1 cellular context compared by ENCODE assay signal in the genomic region with DNA sequence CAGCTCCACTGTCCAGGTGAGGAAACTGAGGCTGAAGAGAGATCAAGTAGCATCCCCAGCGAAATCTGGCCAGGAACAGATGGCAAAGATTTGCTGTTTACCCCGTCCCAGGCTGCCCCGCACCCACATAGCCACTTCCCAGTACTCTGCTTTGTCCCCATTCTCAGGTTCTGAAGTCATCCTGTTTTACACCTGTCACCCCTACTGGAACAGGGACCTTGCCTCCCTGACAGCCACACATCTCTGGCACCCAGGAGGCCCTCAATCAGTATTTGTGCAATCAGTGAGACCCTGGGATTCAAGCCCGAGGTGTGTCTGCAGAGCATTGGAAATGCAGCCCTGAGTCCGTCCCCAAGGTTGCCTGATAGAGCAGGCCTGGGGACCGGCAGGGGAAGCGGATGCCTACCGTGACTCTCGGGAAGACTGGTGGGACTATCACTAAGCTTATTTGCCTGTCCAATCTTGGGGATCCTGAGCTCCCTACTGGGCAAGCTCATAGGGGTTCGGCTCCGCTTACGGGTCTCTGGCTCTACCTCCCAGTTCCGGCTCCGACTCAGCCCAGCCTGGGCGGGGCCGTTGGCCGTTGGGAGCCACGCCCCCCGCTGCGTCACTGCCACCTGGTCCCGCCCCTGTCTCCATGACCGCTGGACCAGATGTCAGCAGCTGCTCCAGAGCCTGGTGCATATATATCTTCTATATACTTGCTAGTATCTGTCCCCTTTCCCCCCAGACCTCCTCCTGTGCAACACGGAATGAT.
TF ChIP-seq lines count a peak whose summit lies in the region.

No MANE protein-coding gene starts in this region.

TF ChIP-seq in A549, 52 proteins besides CTCF, POLR2A, EP300 and RAD21:
- no peak for TF ChIP-seq NPAS2 (CRISPR knock-in tag; IDR thresholded peaks at IDR 0.05; ENCODE audit: borderline replicate concordance)
- TF ChIP-seq, protein P1, sequence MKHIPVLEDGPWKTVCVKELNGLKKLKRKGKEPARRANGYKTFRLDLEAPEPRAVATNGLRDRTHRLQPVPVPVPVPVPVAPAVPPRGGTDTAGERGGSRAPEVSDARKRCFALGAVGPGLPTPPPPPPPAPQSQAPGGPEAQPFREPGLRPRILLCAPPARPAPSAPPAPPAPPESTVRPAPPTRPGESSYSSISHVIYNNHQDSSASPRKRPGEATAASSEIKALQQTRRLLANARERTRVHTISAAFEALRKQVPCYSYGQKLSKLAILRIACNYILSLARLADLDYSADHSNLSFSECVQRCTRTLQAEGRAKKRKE (CRISPR knock-in tag; IDR thresholded peaks at IDR 0.05; ENCODE audit: low read depth) = no peak
